Comparison of ENCODE assay signal across 8 cellular contexts in genomic region chr18:54828986-54829385, GRCh38. TPM values are rescaled to one million over a fixed set of nuclear protein-coding genes. Genes with fewer than 3 reads are reported as not detected.
DNase-seq lines count a peak whose midpoint lies in the region; ATAC-seq and TF ChIP-seq lines count a peak whose summit lies in the region.

No MANE protein-coding gene starts in this region.

- H4K91ac ChIP-seq in neuronal stem cell (ENCODE audit: low read depth, low read length, poor library complexity) = no peak overlapping the region

- ATAC-seq in HG03139 (IDR thresholded peaks at IDR 0.05; ENCODE audit: unreplicated experiment) (no peak), GM19397 (IDR thresholded peaks at IDR 0.05; ENCODE audit: unreplicated experiment) (no peak)

- H3K27ac ChIP-seq in CD4-positive, alpha-beta memory T cell (ENCODE audit: low read depth, low read length) = peak overlapping the region; percentile 58
- H3K27ac ChIP-seq in RWPE1 (peak overlapping the region; percentile 94), neuronal stem cell (replicated peaks; ENCODE audit: low read length) (no peak overlapping the region)

- no peaks in the 10 kb centered on the region for H3K27me3 ChIP-seq in CD4-positive, alpha-beta memory T cell (ENCODE audit: insufficient read depth, low read length)
- H3K27me3 ChIP-seq in neuronal stem cell (ENCODE audit: control insufficient read depth in 3 of 3, insufficient read depth in 3 of 3, low read depth in 1 of 3, low read length in 3 of 3) = peaks cover 0 to 24% (median 0%) of the 10 kb centered on the region in 3 experiments

- no peak overlapping the region for H4K8ac ChIP-seq in neuronal stem cell (ENCODE audit: low read depth, low read length)

- H3K14ac ChIP-seq in neuronal stem cell (ENCODE audit: low read length) = no peak overlapping the region

- H3K9me3 ChIP-seq in CD4-positive, alpha-beta memory T cell (ENCODE audit: control insufficient read depth in 1 of 2, low read length in 2 of 2) = no peaks in the 10 kb centered on the region
- no peaks in the 10 kb centered on the region for H3K9me3 ChIP-seq in neuronal stem cell (replicated peaks in 1 of 2; ENCODE audit: control insufficient read depth in 2 of 2, insufficient read depth in 1 of 2, low read depth in 1 of 2, low read length in 2 of 2)

- H3K4me3 ChIP-seq in CD4-positive, alpha-beta memory T cell (ENCODE audit: low read length in 2 of 2) = peak overlapping the region; percentile 68 to 87
- peak overlapping the region in 1 of 2 donors; percentile 41 for H3K4me3 ChIP-seq in neuronal stem cell (ENCODE audit: low read length in 2 of 2)

- no peak overlapping the region for H2BK120ac ChIP-seq in neuronal stem cell (ENCODE audit: low read depth, low read length)

- intact Hi-C loops in CD4-positive, alpha-beta memory T cell (cut with micrococcal nuclease) = loop anchor here (5.0 to 10.0 kb wide), 2 partner anchors 112 to 474 kb away; partner anchors contain the start of genes C18orf54 and STARD6

- H3K4me1 ChIP-seq in CD4-positive, alpha-beta memory T cell (ENCODE audit: insufficient read depth, low read length) = peaks cover 15% of the 10 kb centered on the region
- peaks cover 4 to 5% of the 10 kb centered on the region in 2 donors for H3K4me1 ChIP-seq in neuronal stem cell (ENCODE audit: control insufficient read depth in 2 of 2, insufficient read depth in 1 of 2, low read depth in 1 of 2, low read length in 2 of 2)

- no peak for TF ChIP-seq POLR2A in erythroblast (IDR thresholded peaks at IDR 0.05; ENCODE audit: low read length)

- H2BK12ac ChIP-seq in neuronal stem cell (ENCODE audit: low read length) = no peak overlapping the region

- H3K4me3 Mint-ChIP-seq in CD4-positive, alpha-beta memory T cell = peak overlapping the region; percentile 88 to 96 (median 92)

- no peak overlapping the region for H2AK5ac ChIP-seq in neuronal stem cell (ENCODE audit: low read depth, low read length)

- peaks cover 3 to 4% of the 10 kb centered on the region in 2 donors for H3K36me3 Mint-ChIP-seq in CD4-positive, alpha-beta memory T cell

- H2BK5ac ChIP-seq in neuronal stem cell (ENCODE audit: low read length) = no peak overlapping the region

- no peak overlapping the region for H3K4ac ChIP-seq in neuronal stem cell (ENCODE audit: low read length)

- H3K36me3 ChIP-seq in CD4-positive, alpha-beta memory T cell (ENCODE audit: insufficient read depth, low read length) = no peaks in the 10 kb centered on the region
- H3K36me3 ChIP-seq in neuronal stem cell (replicated peaks in 1 of 2; ENCODE audit: control insufficient read depth in 2 of 2, insufficient read depth in 2 of 2, low read length in 2 of 2) = no peaks in the 10 kb centered on the region

- H3K9ac ChIP-seq in neuronal stem cell (ENCODE audit: low read depth, low read length, poor library complexity) = no peak overlapping the region

- H3K9me3 Mint-ChIP-seq in CD4-positive, alpha-beta memory T cell = peaks cover 0 to 9% (median 2%) of the 10 kb centered on the region in 8 donors

- no peak overlapping the region for H2AFZ ChIP-seq in neuronal stem cell (ENCODE audit: low read length)

- no peak overlapping the region for H2BK15ac ChIP-seq in neuronal stem cell (ENCODE audit: low read length)

- WGBS in neuronal stem cell (ENCODE audit: extremely low coverage in 2 of 2, insufficient read length in 2 of 2, insufficient replicate concordance in 1 of 2), 2 donors = no CpG with 5 or more reads among the region's 2 CpGs

- H3K4me2 ChIP-seq in neuronal stem cell (ENCODE audit: insufficient read depth, low read length, poor library complexity, severe bottlenecking) = peak overlapping the region; percentile 96

- POLR2A ChIA-PET in CD4-positive, alpha-beta memory T cell (lab: Charles Lee; ENCODE audit: partially characterized antibody) = interaction anchor here (1.5 kb wide), 2 partner anchors 23 to 111 kb away, joined by 3 read pairs; no protein-coding TSS in a partner anchor
- POLR2A ChIA-PET in RWPE1 (lab: Yijun Ruan, JAX; ENCODE audit: low non-redundant PET) = no interaction called here

- H3K18ac ChIP-seq in neuronal stem cell (ENCODE audit: low read length) = no peak overlapping the region

- H3K27ac Mint-ChIP-seq in CD4-positive, alpha-beta memory T cell = peak overlapping the region; percentile 53 to 91 (median 82)

- no peak for TF ChIP-seq CTCF in RWPE1 (conservative IDR thresholded peaks at IDR 0.05; ENCODE audit: low read depth)

- CTCF ChIA-PET in CD4-positive, alpha-beta memory T cell (lab: Charles Lee; ENCODE audit: partially characterized antibody) = interaction anchor here (1.5 kb wide), 1 partner anchor 11 kb away, joined by 4 read pairs; no protein-coding TSS in a partner anchor
- CTCF ChIA-PET in RWPE1 (lab: Yijun Ruan, JAX) = no interaction called here

- peak in 3 of 5 donors; percentile 2 to 10 (median 8) for DNase-seq in CD4-positive, alpha-beta memory T cell
- DNase-seq in RWPE1 (ENCODE audit: low spot score) (no peak), erythroblast (lab: John Stamatoyannopoulos, UW) (peak; percentile 43 to 47), neuronal stem cell (ENCODE audit: low spot score) (no peak), HuH-7 (ENCODE audit: low spot score) (no peak), MV-4-11 (lab: John Stamatoyannopoulos, UW) (no peak)

- no peaks in the 10 kb centered on the region for H3K79me1 ChIP-seq in neuronal stem cell (ENCODE audit: low read depth, low read length)

- peaks cover 0 to 2% of the 10 kb centered on the region in 2 donors for H3K27me3 Mint-ChIP-seq in CD4-positive, alpha-beta memory T cell

- no peak overlapping the region for H3K23ac ChIP-seq in neuronal stem cell (ENCODE audit: low read depth, low read length, poor library complexity)

- H3K4me1 Mint-ChIP-seq in CD4-positive, alpha-beta memory T cell = peaks cover 23 to 43% (median 29%) of the 10 kb centered on the region in 4 donors

RNA-seq across cellular contexts. Expression of gene RAB27B, which starts 0.7 kb away (rescaled TPM):
- total RNA-seq in CD4-positive, alpha-beta memory T cell = 1 to 10 TPM; 2.2 to 3.1 TPM
- 1 to 10 TPM; 1.0 to 1.1 TPM for polyA plus RNA-seq in CD4-positive, alpha-beta memory T cell
- 0.67 TPM for polyA plus RNA-seq in neuronal stem cell (2013, experiment 1 of 2)
- polyA plus RNA-seq in neuronal stem cell (2013, experiment 2 of 2) = 0.96 TPM

Comparison
In these comparisons a context has a peak if more than half of its experiments do, and no peak if none do; other contexts are left out.
1. DNase-seq: peak in CD4-positive, alpha-beta memory T cell (3 of 5) and erythroblast (2 of 2); none in RWPE1 (single experiment), neuronal stem cell (single experiment), HuH-7 (single experiment) and MV-4-11 (single experiment).